ENCODE assay signal across 8 cellular contexts in genomic region chr16:67028555-67029248, GRCh38. TPM values are rescaled to one million over a fixed set of nuclear protein-coding genes. Genes with fewer than 3 reads are reported as not detected.
DNase-seq lines count a peak whose midpoint lies in the region; ATAC-seq and TF ChIP-seq lines count a peak whose summit lies in the region.

Gene CBFB (plus strand): TSS chr16:67029149. CDS start chr16:67029408, 259 bp downstream.

- H3K4me3 ChIP-seq in GM12864 (ENCODE audit: low read depth, low read length) (peak within 1 kb of the TSS; percentile 91), cardiac muscle cell (peak within 1 kb of the TSS; percentile 93), trophoblast cell (ENCODE audit: low read depth, low read length) (peak within 1 kb of the TSS; percentile 93), tibial nerve (peak within 1 kb of the TSS; percentile 78 to 99 (median 88))

- no CpG with 5 or more reads among the region's 73 CpGs for WGBS in trophoblast cell (ENCODE audit: extremely low coverage, insufficient coverage, insufficient read length)
- 2 to 3% methylated on average over 25 to 42 of the region's 73 CpGs for WGBS in tibial nerve, 2 donors

- H3K79me2 ChIP-seq in trophoblast cell (ENCODE audit: control insufficient read depth, insufficient read depth, low read length, poor library complexity): peaks cover 20% of the 10 kb centered on the region

- H3K36me3 Mint-ChIP-seq in activated naive CD8-positive, alpha-beta T cell treated with anti-CD3 and anti-CD28 coated beads, Interleukin-2, amount 50 U/mL, for 24 hours (ENCODE audit: low read depth): peaks cover 27% of the 10 kb centered on the region

- H3K9me3 Mint-ChIP-seq in activated naive CD8-positive, alpha-beta T cell treated with anti-CD3 and anti-CD28 coated beads, Interleukin-2, amount 50 U/mL, for 24 hours: no peaks in the 10 kb centered on the region

- peaks cover 13% of the 10 kb centered on the region for H3K79me1 ChIP-seq in trophoblast cell (ENCODE audit: low read length)

- peak within 1 kb of the TSS; percentile 91 for H2BK120ac ChIP-seq in trophoblast cell (ENCODE audit: insufficient read depth, low read length, poor library complexity)

- peak within 1 kb of the TSS; percentile 45 for H2AK5ac ChIP-seq in trophoblast cell (ENCODE audit: low read length)

- peak within 1 kb of the TSS; percentile 76 for H4K12ac ChIP-seq in trophoblast cell (ENCODE audit: low read depth, low read length)

- peak within 1 kb of the TSS; percentile 78 for H2BK5ac ChIP-seq in trophoblast cell (ENCODE audit: low read depth, low read length, poor library complexity)

- no peaks in the 10 kb centered on the region for H3K36me3 ChIP-seq in cardiac muscle cell
- peaks cover 7% of the 10 kb centered on the region in 2 experiments for H3K36me3 ChIP-seq in trophoblast cell (ENCODE audit: control insufficient read depth in 1 of 2, insufficient read depth in 2 of 2, low read length in 2 of 2)
- no peaks in the 10 kb centered on the region for H3K36me3 ChIP-seq in tibial nerve

- peak; percentile 81 for DNase-seq in GM12864 (ENCODE audit: low read depth)
- DNase-seq in NCI-H1105 treated with DMSO at 0.1 percent for 48 hours (lab: John Stamatoyannopoulos, UW): peak; percentile 68
- peak; percentile 84 for DNase-seq in SW480 (ENCODE audit: low spot score)
- DNase-seq in activated naive CD8-positive, alpha-beta T cell treated with anti-CD3 and anti-CD28 coated beads, Interleukin-2, amount 50 U/mL, for 24 hours: peak; percentile 93
- DNase-seq in cardiac muscle cell (ENCODE audit: low read depth in 1 of 2, low spot score in 1 of 2): peak; percentile 94 to 96
- peak; percentile 93 to 96 for DNase-seq in trophoblast cell
- peak; percentile 83 to 84 for DNase-seq in tibial nerve (ENCODE audit: low spot score in 2 of 2)

- peak within 1 kb of the TSS; percentile 93 for H3K27ac ChIP-seq in cardiac muscle cell
- H3K27ac ChIP-seq in trophoblast cell (ENCODE audit: low read depth, low read length): peak within 1 kb of the TSS; percentile 94
- H3K27ac ChIP-seq in tibial nerve: peak within 1 kb of the TSS; percentile 93 to 99 (median 98)

- H3K27me3 ChIP-seq in cardiac muscle cell (no peaks in the 10 kb centered on the region), trophoblast cell (ENCODE audit: insufficient read depth, low read length) (no peaks in the 10 kb centered on the region), tibial nerve (no peaks in the 10 kb centered on the region)

- peak within 1 kb of the TSS; percentile 87 for H4K91ac ChIP-seq in trophoblast cell (ENCODE audit: low read depth, low read length)

- ATAC-seq in HG02610 (IDR thresholded peaks at IDR 0.05; ENCODE audit: unreplicated experiment): peak; percentile 76
- ATAC-seq in activated naive CD8-positive, alpha-beta T cell treated with anti-CD3 and anti-CD28 coated beads, Interleukin-2, amount 50 U/mL, for 24 hours: peak; percentile 86

- peak within 1 kb of the TSS; percentile 95 for H4K8ac ChIP-seq in trophoblast cell (ENCODE audit: low read depth, low read length)

- H2BK12ac ChIP-seq in trophoblast cell (ENCODE audit: low read length): peak within 1 kb of the TSS; percentile 15

- peak within 1 kb of the TSS; percentile 91 for H3K14ac ChIP-seq in trophoblast cell (ENCODE audit: low read length)

- peak; percentile 63 to 84 for TF ChIP-seq POLR2A in tibial nerve (IDR thresholded peaks at IDR 0.05)

- peak; percentile 35 for TF ChIP-seq CTCF in GM12864 (IDR thresholded peaks at IDR 0.05; ENCODE audit: low read depth, low read length, missing control alignments)
- no peak for TF ChIP-seq CTCF in cardiac muscle cell (IDR thresholded peaks at IDR 0.05; ENCODE audit: low read depth, low read length)
- peak in 2 of 5 experiments; percentile 40 for TF ChIP-seq CTCF in tibial nerve (IDR thresholded peaks at IDR 0.05)

- H3K9me3 ChIP-seq in cardiac muscle cell (ENCODE audit: low read depth): no peaks in the 10 kb centered on the region
- H3K9me3 ChIP-seq in trophoblast cell (ENCODE audit: insufficient read depth, low read depth, low read length): no peaks in the 10 kb centered on the region
- H3K9me3 ChIP-seq in tibial nerve: no peaks in the 10 kb centered on the region

- peak within 1 kb of the TSS; percentile 89 for H3K4me2 ChIP-seq in trophoblast cell (ENCODE audit: low read length)

- H3K4me3 Mint-ChIP-seq in activated naive CD8-positive, alpha-beta T cell treated with anti-CD3 and anti-CD28 coated beads, Interleukin-2, amount 50 U/mL, for 24 hours: peak within 1 kb of the TSS; percentile 88

- H3K27ac Mint-ChIP-seq in activated naive CD8-positive, alpha-beta T cell treated with anti-CD3 and anti-CD28 coated beads, Interleukin-2, amount 50 U/mL, for 24 hours: peak within 1 kb of the TSS; percentile 91

- peak within 1 kb of the TSS; percentile 98 for H3K9ac ChIP-seq in trophoblast cell (ENCODE audit: low read length)

- peak within 1 kb of the TSS; percentile 85 for H3K18ac ChIP-seq in trophoblast cell (ENCODE audit: low read length)

- peak within 1 kb of the TSS; percentile 86 for H3K4ac ChIP-seq in trophoblast cell (ENCODE audit: low read depth, low read length)

- peak in 1 of 2 donors; percentile 94 for TF ChIP-seq EP300 in tibial nerve (IDR thresholded peaks at IDR 0.05)

- no peak within 1 kb of the TSS for H3K23ac ChIP-seq in trophoblast cell (ENCODE audit: low read length)

- H2AFZ ChIP-seq in trophoblast cell (ENCODE audit: insufficient read depth, low read length, poor library complexity): peak within 1 kb of the TSS; percentile 96

- no peaks in the 10 kb centered on the region for H3K27me3 Mint-ChIP-seq in activated naive CD8-positive, alpha-beta T cell treated with anti-CD3 and anti-CD28 coated beads, Interleukin-2, amount 50 U/mL, for 24 hours

- peaks cover 43% of the 10 kb centered on the region for H3K4me1 Mint-ChIP-seq in activated naive CD8-positive, alpha-beta T cell treated with anti-CD3 and anti-CD28 coated beads, Interleukin-2, amount 50 U/mL, for 24 hours

- peaks cover 15% of the 10 kb centered on the region for H3K4me1 ChIP-seq in cardiac muscle cell (ENCODE audit: low read depth)
- H3K4me1 ChIP-seq in trophoblast cell (ENCODE audit: control insufficient read depth in 1 of 2, insufficient read depth in 2 of 2, low read length in 2 of 2): peaks cover 13 to 25% of the 10 kb centered on the region in 2 experiments
- H3K4me1 ChIP-seq in tibial nerve: peaks cover 0 to 51% (median 16%) of the 10 kb centered on the region in 4 donors

RNA-seq across cellular contexts. Expression of gene CBFB, which starts in this region (rescaled TPM):
- total RNA-seq in cardiac muscle cell (94.8 and 197 TPM in 2 replicates), tibial nerve (10 to 100 TPM; 46.7 to 70.5 (median 59.9) TPM)
- 66.3 and 78.5 TPM in 2 replicates for polyA plus RNA-seq in cardiac muscle cell
- 61.5 and 63.3 TPM in 2 replicates for polyA plus RNA-seq in trophoblast cell (2013)

Comparison
In these comparisons a context has a peak if more than half of its experiments do, and no peak if none do; other contexts are left out.
1. Peak in every context shown above with its lines: DNase-seq, ATAC-seq, H3K4me3 ChIP-seq and H3K27ac ChIP-seq.